ENCODE assay signal across 21 cellular contexts in genomic region chr3:52866427-52866826, GRCh38. TPM values are rescaled to one million over a fixed set of nuclear protein-coding genes. Genes with fewer than 3 reads are reported as not detected.
"Had no signal": no experiment of that assay in that cellular context is flagged by ENCODE, and none has a peak within 500 bp of the region (broad histone marks: within the 10 kb centered on the region; RNA-seq: fewer than 3 reads in every experiment).

No MANE protein-coding gene starts in this region.

- H3K36me3 ChIP-seq: esophagus squamous epithelium, gastroesophageal sphincter, neutrophil, right lobe of liver had no signal

- H3K27ac ChIP-seq: epithelial cell of prostate, esophagus squamous epithelium, gastroesophageal sphincter, neutrophil, psoas muscle, right lobe of liver, testis, tibial nerve had no signal

- H3K27me3 ChIP-seq: esophagus squamous epithelium, gastroesophageal sphincter, neutrophil, right lobe of liver, testis, tibial nerve had no signal

- ATAC-seq: effector memory CD8-positive, alpha-beta T cell; gastroesophageal sphincter; left lobe of liver; naive thymus-derived CD8-positive, alpha-beta T cell; stimulated activated memory B cell treated with anti-CD40 and anti-IgM and Interleukin-4, amounts not matched to agents 10 μg/mL and 1 μg/mL and 100 μg/mL, for 72 hours; stimulated activated naive CD8-positive, alpha-beta T cell treated with anti-CD3 and anti-CD28 coated beads, Interleukin-15, amount 100 ng/mL, for 72 hours had no signal

- H3K9me3 ChIP-seq: esophagus squamous epithelium, gastroesophageal sphincter, neutrophil, psoas muscle, right lobe of liver, testis had no signal

- DNase-seq: effector memory CD8-positive, alpha-beta T cell; esophagus squamous epithelium; foreskin fibroblast; glutamatergic neuron; islet precursor cell; mammary epithelial cell; naive thymus-derived CD8-positive, alpha-beta T cell; psoas muscle; retina; right lobe of liver; stimulated activated CD4-positive, alpha-beta T cell treated with anti-CD3 and anti-CD28 coated beads, Interleukin-4, amount 100 ng/mL, for 1 hour; stimulated activated CD8-positive, alpha-beta memory T cell treated with anti-CD3 and anti-CD28 coated beads, Interleukin-4, amount 100 ng/mL, for 48 hours; stimulated activated naive CD8-positive, alpha-beta T cell treated with anti-CD3 and anti-CD28 coated beads, Interleukin-15, amount 100 ng/mL, for 72 hours; testis had no signal

- H3K4me1 ChIP-seq: esophagus squamous epithelium, gastroesophageal sphincter, psoas muscle, testis had no signal

- H3K4me3 ChIP-seq: esophagus squamous epithelium, gastroesophageal sphincter, psoas muscle, right lobe of liver, testis, tibial nerve had no signal

RNA-seq across cellular contexts. Expression of gene MUSTN1, which starts 31.6 kb away (rescaled TPM):
- total RNA-seq: mammary epithelial cell had no signal
- polyA plus RNA-seq: neural cell had no signal
